8 cellular contexts compared by ENCODE assay signal in genomic region chr19:12779162-12779993, GRCh38. TPM values are rescaled to one million over a fixed set of nuclear protein-coding genes. Genes with fewer than 3 reads are reported as not detected.
A peak's percentile ranks its signal among the peaks of the same experiment; 100 is the strongest.
DNase-seq lines count a peak whose midpoint lies in the region; ATAC-seq, FAIRE-seq and TF ChIP-seq lines count a peak whose summit lies in the region.

No MANE protein-coding gene starts in this region.

- H3K36me3 ChIP-seq in A673 (ENCODE audit: insufficient read depth, low read length, poor library complexity, severe bottlenecking) (no peaks in the 10 kb centered on the region), mucosa of descending colon (ENCODE audit: low read depth) (no peaks in the 10 kb centered on the region)

- H3K27me3 ChIP-seq in A673 (replicated peaks; ENCODE audit: insufficient read depth, low read depth, low read length, poor library complexity), result no peaks in the 10 kb centered on the region

- intact Hi-C loops in A673 (cut with micrococcal nuclease; ENCODE audit: unreplicated experiment) (no loop called here), mucosa of descending colon (cut with DNase I, micrococcal nuclease) (no loop called here)

- H3K27ac ChIP-seq in A673 (ENCODE audit: low read depth, low read length, poor library complexity, severe bottlenecking), result peak overlapping the region; percentile 73
- peak overlapping the region; percentile 99 for H3K27ac ChIP-seq in RWPE1

- ATAC-seq in mucosa of descending colon (no peak), GM18498 (IDR thresholded peaks at IDR 0.05; ENCODE audit: unreplicated experiment) (no peak)

- H3K9me3 ChIP-seq in A673 (ENCODE audit: low read depth, low read length, poor library complexity, severe bottlenecking) (no peaks in the 10 kb centered on the region), mucosa of descending colon (no peaks in the 10 kb centered on the region)

- CTCF ChIA-PET in A673 (lab: Charles Lee) (interaction anchor here (0.8 to 2.1 kb wide), 3 partner anchors 13 to 17 kb away, joined by 3 to 14 read pairs (median 3); no protein-coding TSS in a partner anchor), RWPE1 (lab: Yijun Ruan, JAX) (interaction anchor here (0.8 to 2.5 kb wide), 2 partner anchors 9 to 55 kb away, joined by 3 to 11 read pairs; partner anchors contain the start of gene RTBDN)

- H3K4me3 ChIP-seq in A673 (ENCODE audit: low read depth, low read length, poor library complexity, severe bottlenecking) (peak overlapping the region; percentile 48), mucosa of descending colon (no peak overlapping the region)

- no peak for FAIRE-seq in frontal cortex (lab: Jason Lieb, UNC)

- POLR2A ChIA-PET in A673 (lab: Charles Lee; ENCODE audit: low non-redundant PET), result interaction anchor here (1.0 kb wide), 1 partner anchor 13 kb away, joined by 4 read pairs; no protein-coding TSS in a partner anchor
- POLR2A ChIA-PET in RWPE1 (lab: Yijun Ruan, JAX; ENCODE audit: low non-redundant PET), result interaction anchor here (4.3 kb wide), 1 partner anchor 12 kb away, joined by 120 read pairs; the partner anchor contains the start of gene JUNB

- BruUV-seq in A673 (replicated peaks; lab: Mats Ljungman, UMichigan), result no TSS peak

- H3K4me1 ChIP-seq in A673 (ENCODE audit: insufficient read depth, low read length, poor library complexity, severe bottlenecking) (peaks cover 42% of the 10 kb centered on the region), mucosa of descending colon (ENCODE audit: low read depth) (peaks cover 46% of the 10 kb centered on the region)

- TF ChIP-seq CTCF in A673 (conservative IDR thresholded peaks at IDR 0.05; ENCODE audit: low read depth, low read length) (no peak), GM12873 (IDR thresholded peaks at IDR 0.05; ENCODE audit: insufficient read depth, low read depth, low read length, missing control alignments) (peak; percentile 25), RWPE1 (conservative IDR thresholded peaks at IDR 0.05; ENCODE audit: low read depth) (no peak), mucosa of descending colon (IDR thresholded peaks at IDR 0.05) (no peak)

- peak; percentile 66 for DNase-seq in A673 (ENCODE audit: low spot score)
- DNase-seq in RWPE1 (ENCODE audit: low spot score), result no peak
- peak; percentile 74 for DNase-seq in dermis blood vessel endothelial cell
- peak; percentile 52 to 77 (median 59) for DNase-seq in mucosa of descending colon
- DNase-seq in NCI-H345 (lab: John Stamatoyannopoulos, UW), result no peak
- DNase-seq in frontal cortex (ENCODE audit: low spot score in 2 of 2), result no peak

RNA-seq across cellular contexts. Expression of gene HOOK2, which starts 4.0 kb away (rescaled TPM):
- total RNA-seq in A673 (2021), result 25.8 and 34.1 TPM in 2 replicates
- total RNA-seq in dermis blood vessel endothelial cell, result 12.1 and 14.8 TPM in 2 replicates
- 10 to 100 TPM; 52.2 to 91.9 (median 69.0) TPM for total RNA-seq in mucosa of descending colon
- 14.3 TPM for total RNA-seq in frontal cortex

RNA-seq across cellular contexts. Expression of gene JUNB, which starts 11.9 kb away (rescaled TPM):
- 27.7 and 28.6 TPM in 2 replicates for total RNA-seq in A673 (2021)
- total RNA-seq in dermis blood vessel endothelial cell, result 61.1 and 151 TPM in 2 replicates
- total RNA-seq in mucosa of descending colon, result 100 to 1,000 TPM; 170 to 191 (median 191) TPM
- 16.3 TPM for total RNA-seq in frontal cortex

RNA-seq across cellular contexts. Expression of gene PRDX2, which starts 22.2 kb away (rescaled TPM):
- 406 and 429 TPM in 2 replicates for total RNA-seq in A673 (2021)
- total RNA-seq in dermis blood vessel endothelial cell, result 214 and 278 TPM in 2 replicates
- 100 to 1,000 TPM; 225 to 266 (median 256) TPM for total RNA-seq in mucosa of descending colon
- 208 TPM for total RNA-seq in frontal cortex

RNA-seq across cellular contexts. Expression of gene THSD8, which starts 22.5 kb away (rescaled TPM):
- total RNA-seq in A673 (2021) (45.2 and 53.4 TPM in 2 replicates), dermis blood vessel endothelial cell (0.23 TPM in 1 of 2 replicates, not detected in the other), mucosa of descending colon (10 to 100 TPM in 1 of 3 donors, 1 to 10 TPM in 2; 1.5 to 10.4 (median 2.7) TPM), frontal cortex (0.82 TPM)

RNA-seq across cellular contexts. Expression of gene RNASEH2A, which starts 27.0 kb away (rescaled TPM):
- total RNA-seq in A673 (2021) (97.7 and 99.7 TPM in 2 replicates), dermis blood vessel endothelial cell (19.6 and 45.6 TPM in 2 replicates), mucosa of descending colon (10 to 100 TPM in 1 of 3 donors, 1 to 10 TPM in 2; 5.5 to 12.4 (median 6.5) TPM), frontal cortex (15.9 TPM)

Comparison
In these comparisons a context has a peak if more than half of its experiments do, and no peak if none do; other contexts are left out.
1. DNase-seq: peak in A673 (single experiment), dermis blood vessel endothelial cell (single experiment) and mucosa of descending colon (3 of 3); none in RWPE1 (single experiment), NCI-H345 (single experiment) and frontal cortex (0 of 2).